2 cellular contexts compared by ENCODE assay signal in genomic region chr3:196170296-196170695, GRCh38.
TF ChIP-seq lines count a peak whose summit lies in the region.

No MANE protein-coding gene starts in this region.

TF ChIP-seq in HEK293, 187 proteins besides CTCF, POLR2A, EP300 and RAD21:
- 0 out of 2 replicates have a peak, but pooled peaks have one; percentile 37 for TF ChIP-seq ZNF121 (tag by site-specific recombination; IDR thresholded peaks at IDR 0.05)
TF ChIP-seq in HEK293: peak in this region for 1; not testable (repeated sequence) for 186.

TF ChIP-seq in K562, 482 proteins besides CTCF, POLR2A, EP300 and RAD21:
- TF ChIP-seq RBM25 (IDR thresholded peaks at IDR 0.05; ENCODE audit: low read depth, low read length, severe bottlenecking) (peak; percentile 38), ZNF121 (CRISPR knock-in tag; conservative IDR thresholded peaks at IDR 0.05) (peak; percentile 94)
